22 cellular contexts compared by ENCODE assay signal in genomic region chr9:31587176-31587575, GRCh38.
A peak's percentile ranks its signal among the peaks of the same experiment; 100 is the strongest.
DNase-seq lines count a peak whose midpoint lies in the region; ATAC-seq and TF ChIP-seq lines count a peak whose summit lies in the region.
"Had no signal": no experiment of that assay in that cellular context is flagged by ENCODE, and none has a peak within 500 bp of the region (broad histone marks: within the 10 kb centered on the region; RNA-seq: fewer than 3 reads in every experiment).

No MANE protein-coding gene starts in this region.

- H3K27me3 ChIP-seq in BE2C (no peaks in the 10 kb centered on the region), foreskin keratinocyte (no peaks in the 10 kb centered on the region)
- no peaks in the 10 kb centered on the region for H3K27me3 ChIP-seq in BLaER1 treated with 17β-estradiol and CSF1 and Interleukin-3, amounts not matched to agents 10 nM and 100 nM
- H3K27me3 ChIP-seq: BLaER1, SJCRH30 had no signal

- H3K27me3 Mint-ChIP-seq in HFFc6 (ENCODE audit: insufficient read depth) = no peaks in the 10 kb centered on the region
- H3K27me3 Mint-ChIP-seq: CD4-positive, alpha-beta memory T cell had no signal

- no peaks in the 10 kb centered on the region for H3K36me3 ChIP-seq in BE2C
- H3K36me3 ChIP-seq in BLaER1 treated with 17β-estradiol and CSF1 and Interleukin-3, amounts not matched to agents 10 nM and 100 nM = no peaks in the 10 kb centered on the region
- H3K36me3 ChIP-seq: BLaER1, SJCRH30 had no signal

- H3K4me2 ChIP-seq in BLaER1 treated with 17β-estradiol and CSF1 and Interleukin-3, amounts not matched to agents 10 nM and 100 nM = peak overlapping the region; percentile 28 to 67 (median 50); a peak in 20 of 22 replicates
- H3K4me2 ChIP-seq: BLaER1 had no signal

- 0 out of 22 replicates have a peak overlapping the region, but pooled peaks of 1 of the 11 experiments have one; percentile 6 for H3K27ac ChIP-seq in BLaER1 treated with 17β-estradiol and CSF1 and Interleukin-3, amounts not matched to agents 10 nM and 100 nM
- H3K27ac ChIP-seq in foreskin keratinocyte = peak overlapping the region; percentile 81
- H3K27ac ChIP-seq: BLaER1, HL-60, SJCRH30 had no signal

- DNase-seq in BE2C = peak; percentile 24
- peak; percentile 34 to 61 for DNase-seq in NCI-H446 (lab: John Stamatoyannopoulos, UW)
- peak in 1 of 2 donors; percentile 45 for DNase-seq in foreskin keratinocyte
- DNase-seq in SW480 (ENCODE audit: low spot score) = no peak
- no peak for DNase-seq in NCI-H526 treated with DMSO at 0.1 percent for 48 hours (lab: John Stamatoyannopoulos, UW)
- DNase-seq in DMS114 treated with DMSO at 0.1 percent for 48 hours (lab: John Stamatoyannopoulos, UW; ENCODE audit: unreplicated experiment) = no peak
- no peak for DNase-seq in HFFc6
- DNase-seq: Caco-2; CD4-positive, alpha-beta memory T cell; GDM1; MM.1S; NCI-H1048; NCI-H1417 treated with DMSO at 0.1 percent for 48 hours; NCI-H82; SJCRH30; T-helper 1 cell had no signal

- no peaks in the 10 kb centered on the region for H3K4me1 ChIP-seq in BE2C
- peaks cover 9 to 19% (median 14%) of the 10 kb centered on the region in 10 experiments; a peak in 16 of 20 replicates for H3K4me1 ChIP-seq in BLaER1 treated with 17β-estradiol and CSF1 and Interleukin-3, amounts not matched to agents 10 nM and 100 nM
- peaks cover 24% of the 10 kb centered on the region for H3K4me1 ChIP-seq in foreskin keratinocyte
- H3K4me1 ChIP-seq: Caco-2 had no signal

- peaks cover 6% of the 10 kb centered on the region for H3K36me3 Mint-ChIP-seq in HFFc6 (ENCODE audit: low read depth)
- H3K36me3 Mint-ChIP-seq: CD4-positive, alpha-beta memory T cell had no signal

- peaks cover 19% of the 10 kb centered on the region for H3K9me3 Mint-ChIP-seq in HFFc6

- no peaks in the 10 kb centered on the region for H3K9me3 ChIP-seq in BE2C
- no peaks in the 10 kb centered on the region for H3K9me3 ChIP-seq in BLaER1 treated with 17β-estradiol and CSF1 and Interleukin-3, amounts not matched to agents 10 nM and 100 nM (replicated peaks in 1 of 11)
- H3K9me3 ChIP-seq: BLaER1, Caco-2, SJCRH30 had no signal

- no peaks in the 10 kb centered on the region for H3K4me1 Mint-ChIP-seq in HFFc6 (ENCODE audit: low read depth)
- H3K4me1 Mint-ChIP-seq: CD4-positive, alpha-beta memory T cell had no signal

- no peak overlapping the region for H3K4me3 Mint-ChIP-seq in HFFc6
- H3K4me3 Mint-ChIP-seq: CD4-positive, alpha-beta memory T cell had no signal

- no peak overlapping the region for H3K27ac Mint-ChIP-seq in HFFc6

- peak; percentile 37 for ATAC-seq in foreskin keratinocyte
- ATAC-seq: HepG2, K562, Panc1 had no signal

- H4K20me1 ChIP-seq in BLaER1 treated with 17β-estradiol and CSF1 and Interleukin-3, amounts not matched to agents 10 nM and 100 nM = no peaks in the 10 kb centered on the region
- H4K20me1 ChIP-seq: BLaER1 had no signal

- H3K4me3 ChIP-seq in BE2C (ENCODE audit: low read depth, low read length) = no peak overlapping the region
- no peak overlapping the region for H3K4me3 ChIP-seq in BLaER1 treated with 17β-estradiol and CSF1 and Interleukin-3, amounts not matched to agents 10 nM and 100 nM
- H3K4me3 ChIP-seq: BLaER1, K562, SJCRH30 had no signal

- H3K9ac ChIP-seq in BLaER1 treated with 17β-estradiol and CSF1 and Interleukin-3, amounts not matched to agents 10 nM and 100 nM = no peak overlapping the region
- H3K9ac ChIP-seq: BLaER1 had no signal

- TF ChIP-seq CTCF in BE2C (IDR thresholded peaks at IDR 0.05; ENCODE audit: low read depth, low read length) (no peak), foreskin keratinocyte (conservative IDR thresholded peaks at IDR 0.05) (no peak), HFFc6 (IDR thresholded peaks at IDR 0.05) (no peak)

Comparison
In these comparisons a context has a peak if more than half of its experiments do, and no peak if none do; other contexts are left out.
1. DNase-seq: peak in BE2C (single experiment) and NCI-H446 (2 of 2); none in SW480 (single experiment), NCI-H526 treated with DMSO at 0.1 percent for 48 hours (single experiment), DMS114 treated with DMSO at 0.1 percent for 48 hours (single experiment) and HFFc6 (single experiment).